ENCODE assay signal across 10 cellular contexts in the genomic region with DNA sequence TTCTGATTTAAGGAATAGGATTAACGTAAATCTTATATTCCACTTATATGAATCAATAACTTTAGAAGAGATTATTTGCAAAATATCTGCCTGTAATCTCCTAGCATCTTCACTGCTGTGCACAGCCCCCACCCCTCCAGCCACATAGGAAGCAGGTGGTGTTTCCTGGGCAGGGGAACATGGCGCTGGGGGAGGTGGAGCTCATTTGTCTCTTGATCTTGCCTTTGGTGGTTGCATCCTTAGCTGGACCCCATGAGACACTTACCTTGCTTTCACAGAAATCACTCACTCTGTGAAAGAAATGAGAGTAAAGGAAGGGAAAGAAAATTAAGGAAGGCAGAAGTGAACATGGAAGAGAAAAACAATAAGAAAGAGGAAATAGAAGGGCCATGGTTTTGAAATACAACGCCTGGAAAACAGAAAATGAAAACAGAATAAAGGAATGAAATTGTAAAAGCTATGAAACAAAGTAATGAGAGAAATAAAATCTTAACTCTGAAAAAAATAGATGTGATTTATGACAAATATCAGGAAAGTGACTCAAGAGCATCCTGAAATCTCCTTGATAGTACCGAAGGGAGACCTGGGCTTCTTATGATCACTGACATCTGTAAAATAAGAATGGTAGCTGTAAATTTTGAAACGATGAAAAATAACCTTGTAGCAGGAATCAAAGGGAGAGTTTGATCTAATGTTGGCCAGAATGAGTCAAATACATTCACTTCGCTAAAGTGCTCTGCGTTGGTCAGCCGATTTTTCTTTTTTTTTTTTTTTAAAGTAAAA. TPM values are rescaled to one million over a fixed set of nuclear protein-coding genes. Genes with fewer than 3 reads are reported as not detected.
DNase-seq lines count a peak whose midpoint lies in the region; ATAC-seq and TF ChIP-seq lines count a peak whose summit lies in the region.
"Had no signal": no experiment of that assay in that cellular context is flagged by ENCODE, and none has a peak within 500 bp of the region (broad histone marks: within the 10 kb centered on the region; RNA-seq: fewer than 3 reads in every experiment).

No MANE protein-coding gene starts in this region.

- H3K36me3 ChIP-seq in OCI-LY1 (ENCODE audit: insufficient read depth, low read length) (no peaks in the 10 kb centered on the region), vagina (no peaks in the 10 kb centered on the region)

- TF ChIP-seq POLR2A in vagina (IDR thresholded peaks at IDR 0.05): no peak
- TF ChIP-seq POLR2A in erythroblast (IDR thresholded peaks at IDR 0.05; ENCODE audit: low read length): no peak

- 0 out of 2 replicates have a peak overlapping the region, but pooled peaks have one; percentile 19 for H2AFZ ChIP-seq in OCI-LY1 (ENCODE audit: low read length)

- peak overlapping the region; percentile 78 for H3K4me3 Mint-ChIP-seq in activated naive CD8-positive, alpha-beta T cell treated with anti-CD3 and anti-CD28 coated beads for 36 hours

- peaks cover 15% of the 10 kb centered on the region for H3K36me3 Mint-ChIP-seq in activated naive CD8-positive, alpha-beta T cell treated with anti-CD3 and anti-CD28 coated beads for 36 hours

- H3K9me3 Mint-ChIP-seq in activated naive CD8-positive, alpha-beta T cell treated with anti-CD3 and anti-CD28 coated beads for 36 hours: peaks cover 11% of the 10 kb centered on the region

- DNase-seq in activated gamma-delta T cell treated with Interleukin-2 at 50 U/mL for 16 hours: peak; percentile 38
- DNase-seq in activated gamma-delta T cell (lab: John Stamatoyannopoulos, UW): no peak
- DNase-seq in activated naive CD8-positive, alpha-beta T cell treated with anti-CD3 and anti-CD28 coated beads for 36 hours: peak; percentile 39
- no peak for DNase-seq in vagina (ENCODE audit: extremely low spot score in 2 of 2)
- no peak for DNase-seq in erythroblast (lab: John Stamatoyannopoulos, UW)
- DNase-seq in EL: no peak
- DNase-seq: cortex of kidney, NCI-H2227 treated with DMSO at 0.1 percent for 48 hours had no signal

- H3K4me3 ChIP-seq in OCI-LY1 (ENCODE audit: low read depth, low read length, poor library complexity, severe bottlenecking) (peak overlapping the region; percentile 31), vagina (no peak overlapping the region)

- no peak for ATAC-seq in HG03565 (IDR thresholded peaks at IDR 0.05; ENCODE audit: unreplicated experiment)

- H3K9ac ChIP-seq in OCI-LY1 (ENCODE audit: low read length): peak overlapping the region; percentile 64

- peak overlapping the region; percentile 97 for H3K27ac ChIP-seq in OCI-LY1 (ENCODE audit: low read depth, low read length, poor library complexity, severe bottlenecking)
- H3K27ac ChIP-seq in vagina: peak overlapping the region; percentile 27

- no peaks in the 10 kb centered on the region for H3K9me2 ChIP-seq in OCI-LY1 (ENCODE audit: low read depth, low read length)

- intact Hi-C loops in vagina (cut with DNase I): no loop called here

- H3K9me3 ChIP-seq in OCI-LY1 (ENCODE audit: low read length): peaks cover 7% of the 10 kb centered on the region; the same call in 1 of the 2 replicates
- no peaks in the 10 kb centered on the region for H3K9me3 ChIP-seq in vagina

- peaks cover 8% of the 10 kb centered on the region; the same call in 1 of the 2 replicates for H3F3A ChIP-seq in OCI-LY1 (ENCODE audit: insufficient read depth, low read length)

- H4K20me1 ChIP-seq in OCI-LY1 (ENCODE audit: insufficient read depth, low read length): no peaks in the 10 kb centered on the region

- H3K4me2 ChIP-seq in OCI-LY1 (ENCODE audit: low read length): peak overlapping the region; percentile 63

- no peak for TF ChIP-seq CTCF in OCI-LY1 (IDR thresholded peaks at IDR 0.05; ENCODE audit: low read length)
- TF ChIP-seq CTCF in vagina (IDR thresholded peaks at IDR 0.05): no peak

- no peaks in the 10 kb centered on the region for H3K79me2 ChIP-seq in OCI-LY1 (ENCODE audit: insufficient read depth, low read length)

- peak overlapping the region; percentile 96 for H3K27ac Mint-ChIP-seq in activated naive CD8-positive, alpha-beta T cell treated with anti-CD3 and anti-CD28 coated beads for 36 hours

- H3K27me3 Mint-ChIP-seq in activated naive CD8-positive, alpha-beta T cell treated with anti-CD3 and anti-CD28 coated beads for 36 hours: no peaks in the 10 kb centered on the region

- H3K4me1 ChIP-seq in OCI-LY1 (ENCODE audit: insufficient read depth, low read length, severe bottlenecking) (peaks cover 69% of the 10 kb centered on the region), vagina (peaks cover 11% of the 10 kb centered on the region)

- H3K27me3 ChIP-seq in OCI-LY1 (ENCODE audit: insufficient read depth, low read length) (no peaks in the 10 kb centered on the region), vagina (no peaks in the 10 kb centered on the region)

- H3K4me1 Mint-ChIP-seq in activated naive CD8-positive, alpha-beta T cell treated with anti-CD3 and anti-CD28 coated beads for 36 hours: peaks cover 34% of the 10 kb centered on the region

RNA-seq across cellular contexts. Expression of a gene that starts 17.2 kb away (rescaled TPM):
- 10 to 100 TPM; 68.4 to 81.3 TPM for total RNA-seq in activated naive CD8-positive, alpha-beta T cell treated with anti-CD3 and anti-CD28 coated beads for 36 hours
- 72.9 TPM for total RNA-seq in vagina

RNA-seq across cellular contexts. Expression of a gene that starts 48.9 kb away (rescaled TPM):
- not detected for total RNA-seq in activated naive CD8-positive, alpha-beta T cell treated with anti-CD3 and anti-CD28 coated beads for 36 hours
- total RNA-seq in vagina: not detected

Comparison
In these comparisons a context has a peak if more than half of its experiments do, and no peak if none do; other contexts are left out.
1. DNase-seq: peak in activated gamma-delta T cell treated with Interleukin-2 at 50 U/mL for 16 hours (single experiment) and activated naive CD8-positive, alpha-beta T cell treated with anti-CD3 and anti-CD28 coated beads for 36 hours (single experiment); none in activated gamma-delta T cell (single experiment), vagina (0 of 2), erythroblast (0 of 2) and EL (single experiment).